ENCODE assay signal across 7 cellular contexts in genomic region chr15:34582461-34583357, GRCh38. TPM values are rescaled to one million over a fixed set of nuclear protein-coding genes. Genes with fewer than 3 reads are reported as not detected.
DNase-seq lines count a peak whose midpoint lies in the region; ATAC-seq, FAIRE-seq and TF ChIP-seq lines count a peak whose summit lies in the region.

No MANE protein-coding gene starts in this region.

- H4K8ac ChIP-seq in IMR-90 (ENCODE audit: low read depth in 2 of 2, low read length in 2 of 2) (peak overlapping the region; percentile 66 to 78; a peak in 3 of 4 replicates), H1 (ENCODE audit: extremely low read depth, insufficient read depth, low read length) (no peak overlapping the region)

- TF ChIP-seq EP300 in H1 (IDR thresholded peaks at IDR 0.05; ENCODE audit: borderline replicate concordance in 1 of 2, low read depth in 2 of 2, low read length in 2 of 2), result no peak

- peaks cover 2% of the 10 kb centered on the region for H3K36me3 Mint-ChIP-seq in activated CD4-positive, alpha-beta T cell treated with anti-CD3 and anti-CD28 coated beads for 36 hours (ENCODE audit: low read depth)

- H4K5ac ChIP-seq in IMR-90 (ENCODE audit: low read depth, low read length) (peak overlapping the region; percentile 39; the same call in 1 of the 2 replicates), H1 (ENCODE audit: insufficient read length, low read depth, low read length) (no peak overlapping the region)

- H3K79me1 ChIP-seq in IMR-90 (ENCODE audit: low read depth in 1 of 2, low read length in 2 of 2) (peaks cover 10 to 51% of the 10 kb centered on the region in 2 experiments), H1 (ENCODE audit: low read depth, low read length) (no peaks in the 10 kb centered on the region)

- H2BK20ac ChIP-seq in IMR-90 (ENCODE audit: low read depth, low read length) (no peak overlapping the region), H1 (ENCODE audit: low read length) (no peak overlapping the region)

- no peaks in the 10 kb centered on the region for H3K9me3 ChIP-seq in IMR-90 (ENCODE audit: control insufficient read depth, insufficient read depth, low read length)
- no peaks in the 10 kb centered on the region for H3K9me3 ChIP-seq in H1 (ENCODE audit: insufficient read depth in 2 of 2, low read depth in 1 of 2, low read length in 1 of 2)
- no peaks in the 10 kb centered on the region for H3K9me3 ChIP-seq in mesodermal cell (ENCODE audit: control insufficient read depth, low read length)
- no peaks in the 10 kb centered on the region for H3K9me3 ChIP-seq in subcutaneous abdominal adipose tissue (ENCODE audit: control insufficient read depth in 5 of 5, low read length in 5 of 5)

- H2AK9ac ChIP-seq in IMR-90 (replicated peaks; ENCODE audit: low read depth, low read length, poor library complexity), result peak overlapping the region; percentile 94

- TF ChIP-seq CTCF in GM12865 (IDR thresholded peaks at IDR 0.05; ENCODE audit: insufficient read depth, low read depth, low read length, missing control alignments) (no peak), IMR-90 (conservative IDR thresholded peaks at IDR 0.05; ENCODE audit: low read depth, low read length) (no peak), H1 (IDR thresholded peaks at IDR 0.05; ENCODE audit: control extremely low read depth in 1 of 3, insufficient read depth in 1 of 3, low read depth in 1 of 3, low read length in 3 of 3) (no peak)

- H2BK5ac ChIP-seq in IMR-90 (ENCODE audit: low read depth, low read length, poor library complexity, severe bottlenecking) (no peak overlapping the region), H1 (ENCODE audit: low read depth, low read length) (no peak overlapping the region)

- H3K9me1 ChIP-seq in IMR-90 (ENCODE audit: insufficient read depth, low read length), result peaks cover 5% of the 10 kb centered on the region; the same call in 1 of the 2 replicates

- H3K27me3 ChIP-seq in IMR-90 (ENCODE audit: control insufficient read depth, insufficient read depth, low read length) (no peaks in the 10 kb centered on the region; the same call in 1 of the 2 replicates), H1 (replicated peaks in 1 of 4; ENCODE audit: control insufficient read depth in 3 of 4, extremely low read depth in 1 of 4, insufficient read depth in 3 of 4, low read length in 3 of 4) (peaks cover 0 to 17% (median 15%) of the 10 kb centered on the region in 4 experiments; a peak in 6 of 7 replicates), subcutaneous abdominal adipose tissue (ENCODE audit: control insufficient read depth in 5 of 5, insufficient read depth in 4 of 5, low read length in 5 of 5) (peaks cover 0 to 4% (median 0%) of the 10 kb centered on the region in 5 donors)

- H3K4ac ChIP-seq in IMR-90 (ENCODE audit: low read depth, low read length) (peak overlapping the region; percentile 53; the same call in 1 of the 2 replicates), H1 (replicated peaks; ENCODE audit: insufficient read length, low read depth, low read length) (no peak overlapping the region)

- H3K9me3 Mint-ChIP-seq in activated CD4-positive, alpha-beta T cell treated with anti-CD3 and anti-CD28 coated beads for 36 hours (ENCODE audit: low read depth), result no peaks in the 10 kb centered on the region

- peak overlapping the region; percentile 83 for H3K23ac ChIP-seq in IMR-90 (ENCODE audit: low read depth, low read length)
- no peak overlapping the region for H3K23ac ChIP-seq in H1 (ENCODE audit: insufficient read length)

- no peak for FAIRE-seq in H1 (lab: Jason Lieb, UNC)

- 10% methylated on average over 25 of the region's 69 CpGs; no CpG with 5 or more reads in 1 of the 2 experiments for WGBS in IMR-90 (ENCODE audit: extremely low coverage in 2 of 2, insufficient read length in 1 of 2), 2 experiments
- whole genome bisulfite sequencing in H1 (ENCODE audit: extremely low coverage in 1 of 2, insufficient coverage in 1 of 2, insufficient read length in 1 of 2, insufficient replicate concordance in 2 of 2, low coverage in 1 of 2, low lambda C conversion rate in 2 of 2, missing lambda C conversion rate in 1 of 2), 2 experiments, result 8% methylated on average over 57 of the region's 69 CpGs; no CpG with 5 or more reads in 1 of the 2 experiments
- 6 to 8% methylated on average over 48 to 63 of the region's 69 CpGs for WGBS in mesodermal cell (ENCODE audit: insufficient coverage in 2 of 2), 2 experiments

- POLR2A ChIA-PET in IMR-90 (lab: Charles Lee; ENCODE audit: unreplicated experiment), result no interaction called here
- POLR2A ChIA-PET in activated CD4-positive, alpha-beta T cell treated with anti-CD3 and anti-CD28 coated beads for 36 hours (lab: Charles Lee), result interaction anchor here (0.7 to 1.5 kb wide), 3 partner anchors 216 to 481 kb away, joined by 3 to 4 read pairs (median 3); partner anchors contain the start of genes LPCAT4, PGBD4 and SLC12A6
- POLR2A ChIA-PET in H1 (lab: Charles Lee; ENCODE audit: partially characterized antibody), result no interaction called here

- H3K27ac ChIP-seq in IMR-90 (ENCODE audit: insufficient read depth, low read length) (peak overlapping the region; percentile 57), H1 (ENCODE audit: low read depth, low read length) (no peak overlapping the region), mesodermal cell (ENCODE audit: low read depth, low read length, severe bottlenecking) (no peak overlapping the region), subcutaneous abdominal adipose tissue (ENCODE audit: low read depth, low read length) (no peak overlapping the region)

- peaks cover 0 to 14% of the 10 kb centered on the region in 2 experiments; a peak in 2 of 4 replicates for H3K79me2 ChIP-seq in H1 (ENCODE audit: control insufficient read depth in 1 of 2, insufficient read depth in 2 of 2, low read length in 2 of 2)

- H3K14ac ChIP-seq in IMR-90 (replicated peaks; ENCODE audit: low read depth, low read length), result peak overlapping the region; percentile 62; the same call in 1 of the 2 replicates
- no peak overlapping the region for H3K14ac ChIP-seq in H1 (ENCODE audit: insufficient read length)

- H3K4me1 ChIP-seq in IMR-90 (ENCODE audit: control insufficient read depth, insufficient read depth, low read length) (peaks cover 14% of the 10 kb centered on the region), H1 (replicated peaks in 1 of 4; ENCODE audit: control insufficient read depth in 3 of 4, insufficient read depth in 4 of 4, low read length in 3 of 4) (peaks cover 0 to 5% (median 4%) of the 10 kb centered on the region in 4 experiments; a peak in 5 of 7 replicates), mesodermal cell (ENCODE audit: control insufficient read depth, insufficient read depth, low read length, poor library complexity, severe bottlenecking) (peaks cover 3% of the 10 kb centered on the region), subcutaneous abdominal adipose tissue (ENCODE audit: control insufficient read depth in 5 of 5, insufficient read depth in 5 of 5, low read length in 5 of 5) (peaks cover 2 to 27% (median 24%) of the 10 kb centered on the region in 5 donors)

- BruUV-seq in IMR-90 (replicated peaks; lab: Mats Ljungman, UMichigan), result no TSS peak

- no peak overlapping the region for H2BK120ac ChIP-seq in IMR-90 (ENCODE audit: low read depth, low read length)
- no peak overlapping the region for H2BK120ac ChIP-seq in H1 (replicated peaks; ENCODE audit: low read depth, low read length)

- peaks cover 41% of the 10 kb centered on the region for H3K4me1 Mint-ChIP-seq in activated CD4-positive, alpha-beta T cell treated with anti-CD3 and anti-CD28 coated beads for 36 hours

- H2AK5ac ChIP-seq in IMR-90 (ENCODE audit: low read depth, low read length), result no peak overlapping the region; the same call in 1 of the 2 replicates
- H2AK5ac ChIP-seq in H1 (ENCODE audit: low read depth, low read length), result no peak overlapping the region

- dilution Hi-C loops in IMR-90 (cut with HindIII; ENCODE audit: low sequenced_read_pairs, unreplicated experiment), result no loop called here

- in situ Hi-C loops in IMR-90 (cut with MboI; ENCODE audit: low sequenced_read_pairs), result loop anchor here (5.0 to 25.0 kb wide), 3 partner anchors 235 to 470 kb away; partner anchors contain the start of genes EMC4, EMC7 and PGBD4

- peak overlapping the region; percentile 89 for H3K4me3 Mint-ChIP-seq in activated CD4-positive, alpha-beta T cell treated with anti-CD3 and anti-CD28 coated beads for 36 hours

- peak overlapping the region; percentile 91 for H2AFZ ChIP-seq in IMR-90 (replicated peaks; ENCODE audit: low read length, poor library complexity)
- no peak overlapping the region for H2AFZ ChIP-seq in H1 (ENCODE audit: low read length)

- H3K56ac ChIP-seq in IMR-90 (ENCODE audit: extremely low read depth, insufficient read depth, low read length) (peak overlapping the region; percentile 25; the same call in 1 of the 2 replicates), H1 (replicated peaks; ENCODE audit: insufficient read length, low read depth, low read length) (no peak overlapping the region)

- peak overlapping the region; percentile 69 for H3K27ac Mint-ChIP-seq in activated CD4-positive, alpha-beta T cell treated with anti-CD3 and anti-CD28 coated beads for 36 hours

- H3K36me3 ChIP-seq in IMR-90 (ENCODE audit: control insufficient read depth, insufficient read depth, low read length), result no peaks in the 10 kb centered on the region
- no peaks in the 10 kb centered on the region for H3K36me3 ChIP-seq in H1 (ENCODE audit: control insufficient read depth in 2 of 4, insufficient read depth in 4 of 4, low read length in 3 of 4)
- H3K36me3 ChIP-seq in mesodermal cell (ENCODE audit: control insufficient read depth, insufficient read depth, low read length), result no peaks in the 10 kb centered on the region
- H3K36me3 ChIP-seq in subcutaneous abdominal adipose tissue (ENCODE audit: control insufficient read depth in 5 of 5, insufficient read depth in 5 of 5, low read length in 5 of 5), result no peaks in the 10 kb centered on the region

- H2BK12ac ChIP-seq in H1 (ENCODE audit: low read depth, low read length), result no peak overlapping the region

- CTCF ChIA-PET in IMR-90 (lab: Yijun Ruan, JAX), result no interaction called here
- CTCF ChIA-PET in activated CD4-positive, alpha-beta T cell treated with anti-CD3 and anti-CD28 coated beads for 36 hours (lab: Charles Lee), result interaction anchor here (0.7 to 0.9 kb wide), 3 partner anchors 215 to 305 kb away, joined by 4 read pairs; partner anchors contain the start of gene LPCAT4
- CTCF ChIA-PET in H1 (lab: Charles Lee; ENCODE audit: partially characterized antibody), result interaction anchor here (1.1 to 1.9 kb wide), 2 partner anchors 67 to 473 kb away, joined by 3 to 5 read pairs; no protein-coding TSS in a partner anchor

- ATAC-seq in GM21576 (IDR thresholded peaks at IDR 0.05; ENCODE audit: unreplicated experiment) (peak; percentile 65), IMR-90 (ENCODE audit: low read depth) (peak; percentile 81)
- peak; percentile 56 for ATAC-seq in activated CD4-positive, alpha-beta T cell treated with anti-CD3 and anti-CD28 coated beads for 36 hours

- peak; percentile 63 for DNase-seq in GM12865 (ENCODE audit: low read depth)
- DNase-seq in IMR-90, result peak; percentile 8
- DNase-seq in activated CD4-positive, alpha-beta T cell treated with anti-CD3 and anti-CD28 coated beads for 36 hours, result peak; percentile 68
- DNase-seq in H1 (ENCODE audit: low read depth in 1 of 2, low spot score in 2 of 2), result peak in 1 of 2 experiments; percentile 61

- H4K20me1 ChIP-seq in IMR-90 (ENCODE audit: insufficient read depth, low read length) (peaks cover 13% of the 10 kb centered on the region), H1 (replicated peaks in 1 of 2; ENCODE audit: control insufficient read depth in 1 of 2, insufficient read depth in 2 of 2, low read length in 2 of 2) (peaks cover 0 to 2% of the 10 kb centered on the region in 2 experiments)

- H3K4me2 ChIP-seq in IMR-90 (ENCODE audit: low read depth, low read length) (peak overlapping the region; percentile 95), H1 (ENCODE audit: insufficient read depth in 1 of 2, low read depth in 2 of 2, low read length in 2 of 2) (peak overlapping the region; percentile 87 to 92)

- H3K4me3 ChIP-seq in GM12865 (ENCODE audit: low read depth, low read length), result peak overlapping the region; percentile 94
- peak overlapping the region; percentile 93 for H3K4me3 ChIP-seq in IMR-90 (ENCODE audit: insufficient read depth, low read depth, low read length)
- peak overlapping the region; percentile 58 to 75 (median 63) for H3K4me3 ChIP-seq in H1 (ENCODE audit: extremely low read depth in 1 of 4, insufficient read depth in 2 of 4, low read depth in 3 of 4, low read length in 4 of 4)
- H3K4me3 ChIP-seq in mesodermal cell (ENCODE audit: extremely low read depth, insufficient read depth, low read length, poor library complexity, severe bottlenecking), result peak overlapping the region; percentile 69
- peak overlapping the region; percentile 69 to 85 (median 73) for H3K4me3 ChIP-seq in subcutaneous abdominal adipose tissue (ENCODE audit: low read depth in 1 of 5, low read length in 5 of 5)

- peak overlapping the region; percentile 16; the same call in 1 of the 2 replicates for H3K18ac ChIP-seq in IMR-90 (ENCODE audit: low read depth, low read length)
- no peak overlapping the region for H3K18ac ChIP-seq in H1 (ENCODE audit: extremely low read depth, low read length)

- TF ChIP-seq POLR2A in IMR-90 (IDR thresholded peaks at IDR 0.05; ENCODE audit: low read depth, low read length), result no peak
- no peak for TF ChIP-seq POLR2A in H1 (IDR thresholded peaks at IDR 0.05; ENCODE audit: control extremely low read depth in 1 of 2, low read depth in 2 of 2, low read length in 2 of 2)

- intact Hi-C loops in IMR-90 (cut with micrococcal nuclease), result loop anchor here (5.0 kb wide), 1 partner anchor 225 kb away; no protein-coding TSS in a partner anchor
- intact Hi-C loops in activated CD4-positive, alpha-beta T cell treated with anti-CD3 and anti-CD28 coated beads for 36 hours (cut with DNase I, micrococcal nuclease), result loop anchor here in 1 of 2 experiments (1.0 kb wide), 1 partner anchor 480 kb away; the partner anchor contains the start of gene PGBD4

- TF ChIP-seq RAD21 in IMR-90 (IDR thresholded peaks at IDR 0.05; ENCODE audit: low read length) (no peak), H1 (IDR thresholded peaks at IDR 0.05 in 1 of 2, conservative IDR thresholded peaks at IDR 0.05 in 1 of 2; ENCODE audit: low read depth in 2 of 2, low read length in 2 of 2) (no peak)

- H3K9ac ChIP-seq in IMR-90 (ENCODE audit: low read depth, low read length) (peak overlapping the region; percentile 88), H1 (replicated peaks in 1 of 4; ENCODE audit: extremely low read depth in 1 of 4, low read depth in 3 of 4, low read length in 3 of 4) (peak overlapping the region in 1 of 4 experiments; percentile 15; a peak in 1 of 7 replicates), subcutaneous abdominal adipose tissue (ENCODE audit: low read length in 5 of 5) (peak overlapping the region in 3 of 5 donors; percentile 66 to 75 (median 70))

- no peak overlapping the region for H4K91ac ChIP-seq in IMR-90 (ENCODE audit: insufficient read depth, low read depth, low read length)
- no peak overlapping the region for H4K91ac ChIP-seq in H1 (replicated peaks; ENCODE audit: insufficient read length, low read length)

- H3K27me3 Mint-ChIP-seq in activated CD4-positive, alpha-beta T cell treated with anti-CD3 and anti-CD28 coated beads for 36 hours, result peaks cover 13% of the 10 kb centered on the region

- no peak overlapping the region for H2BK15ac ChIP-seq in IMR-90 (ENCODE audit: low read depth, low read length)
- H2BK15ac ChIP-seq in H1 (ENCODE audit: low read length), result no peak overlapping the region

- H3K23me2 ChIP-seq in H1 (ENCODE audit: low read depth, low read length), result peaks cover 5% of the 10 kb centered on the region; the same call in 1 of the 2 replicates

RNA-seq across cellular contexts. Expression of gene GOLGA8B, which starts 0.7 kb away (rescaled TPM):
- 6.4 and 7.7 TPM in 2 replicates for total RNA-seq in IMR-90 (2012; rRNA removed)
- polyA plus RNA-seq in IMR-90 (2012; rRNA removed) (27.1 and 31.6 TPM in 2 replicates), H1 (2011; rRNA removed) (14.0 and 14.1 TPM in 2 replicates)
- polyA plus RNA-seq in IMR-90 (2012; cell fraction: cytosol; rRNA removed), result 2.9 and 3.4 TPM in 2 replicates
- polyA plus RNA-seq in IMR-90 (2012; cell fraction: nucleus; rRNA removed; ENCODE audit: low replicate concordance), result 293 and 552 TPM in 2 replicates
- 10 to 100 TPM; 47.9 to 49.4 TPM for total RNA-seq in activated CD4-positive, alpha-beta T cell treated with anti-CD3 and anti-CD28 coated beads for 36 hours
- 23.3 and 30.0 TPM in 2 replicates for total RNA-seq in H1 (2021; fragmentation: NEBNext Ultra II Directional; extraction: Animal tissue kit (Norgen Biotek cat#: 25700))
- polyA plus RNA-seq in H1 (2011; cell fraction: cytosol; rRNA removed), result 33.6 TPM
- 64.6 TPM for polyA plus RNA-seq in H1 (2011; cell fraction: nucleus; rRNA removed)
- polyA plus RNA-seq in H1 (2012, experiment 1 of 2), result 26.4 to 46.2 TPM (median 34.6 TPM) in 4 replicates
- 1.5 TPM for polyA plus RNA-seq in H1 (2012, experiment 2 of 2)
- 19.8 TPM for polyA plus RNA-seq in H1 (2013, experiment 1 of 2)
- polyA plus RNA-seq in H1 (2013, experiment 2 of 2), result 16.7 TPM
- polyA minus RNA-seq in H1 (2011; rRNA and poly(A)+ RNA removed), result 5.7 and 6.6 TPM in 2 replicates
- 10.1 TPM for polyA minus RNA-seq in H1 (2011; cell fraction: cytosol; rRNA and poly(A)+ RNA removed)
- polyA minus RNA-seq in H1 (2011; cell fraction: nucleus; rRNA and poly(A)+ RNA removed), result 17.7 TPM
- 38.5 TPM for polyA plus RNA-seq in mesodermal cell (2013, experiment 1 of 2)
- polyA plus RNA-seq in mesodermal cell (2013, experiment 2 of 2), result 35.8 TPM
